ENCODE assay signal across 19 cellular contexts in the genomic region with DNA sequence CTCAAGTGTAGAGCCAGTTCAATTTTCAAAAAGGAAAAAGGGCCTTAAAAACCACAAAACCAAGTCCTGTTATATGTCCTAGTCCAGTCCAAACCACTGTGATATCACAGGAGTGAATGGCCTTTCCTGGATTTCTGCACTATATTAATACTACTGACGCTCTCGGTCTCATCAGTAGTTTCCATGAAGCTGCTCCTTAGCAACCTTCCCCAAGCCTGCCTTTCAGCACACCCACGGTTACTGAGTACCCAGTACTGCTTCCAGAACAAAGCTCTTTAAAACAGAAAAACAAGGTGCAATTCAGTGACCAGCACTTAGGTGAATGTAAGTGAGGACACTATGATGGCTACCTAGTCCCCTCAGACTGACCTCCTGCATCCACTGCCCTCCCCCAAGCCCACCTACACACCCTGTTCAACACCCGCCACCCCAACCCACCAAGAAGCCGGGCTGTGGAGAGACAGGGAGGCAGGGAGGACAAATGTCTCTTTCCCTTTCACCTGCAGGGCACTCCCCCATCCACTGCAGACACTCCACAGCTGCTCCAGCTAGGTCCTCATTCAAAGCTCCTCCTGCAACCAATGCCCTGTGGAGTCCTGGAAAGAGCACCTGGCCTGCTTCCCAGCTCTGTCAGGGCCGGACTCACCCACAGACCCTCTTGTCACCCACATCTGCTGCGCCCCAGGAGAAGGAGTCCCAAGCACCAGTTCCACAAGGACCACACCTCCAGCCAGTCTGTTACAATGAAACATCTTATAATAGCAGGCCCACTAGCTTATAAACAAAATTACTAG. TPM values are rescaled to one million over a fixed set of nuclear protein-coding genes. Genes with fewer than 3 reads are reported as not detected.
DNase-seq lines count a peak whose midpoint lies in the region; ATAC-seq and TF ChIP-seq lines count a peak whose summit lies in the region.
"Had no signal": no experiment of that assay in that cellular context is flagged by ENCODE, and none has a peak within 500 bp of the region (broad histone marks: within the 10 kb centered on the region; RNA-seq: fewer than 3 reads in every experiment).

No MANE protein-coding gene starts in this region.

- no peak for TF ChIP-seq CTCF in CD8-positive, alpha-beta T cell (IDR thresholded peaks at IDR 0.05)
- no peak for TF ChIP-seq CTCF in HL-60 (IDR thresholded peaks at IDR 0.05; ENCODE audit: insufficient read depth, low read length)

- intact Hi-C loops in CD8-positive, alpha-beta T cell (cut with DNase I, micrococcal nuclease): no loop called here

- H3K4me3 Mint-ChIP-seq in CD8-positive, alpha-beta T cell: no peak overlapping the region
- H3K4me3 Mint-ChIP-seq in T-helper 17 cell (no peak overlapping the region), naive B cell (peak overlapping the region in 1 of 8 donors; percentile 44)
- H3K4me3 Mint-ChIP-seq: activated CD4-positive, alpha-beta T cell treated with anti-CD3 and anti-CD28 coated beads for 36 hours; activated T-cell treated with anti-CD3 and anti-CD28 coated beads, Interleukin-2, amount 50 U/mL, for 72 hours had no signal

- H3K9me3 Mint-ChIP-seq in CD8-positive, alpha-beta T cell: no peaks in the 10 kb centered on the region
- no peaks in the 10 kb centered on the region for H3K9me3 Mint-ChIP-seq in naive B cell
- H3K9me3 Mint-ChIP-seq: activated T-cell treated with anti-CD3 and anti-CD28 coated beads, Interleukin-2, amount 50 U/mL, for 72 hours had no signal

- H3K27me3 ChIP-seq in CD8-positive, alpha-beta T cell (ENCODE audit: insufficient read depth, low read length): no peaks in the 10 kb centered on the region
- no peaks in the 10 kb centered on the region for H3K27me3 ChIP-seq in HL-60 (ENCODE audit: insufficient read depth, poor library complexity, severe bottlenecking)
- H3K27me3 ChIP-seq: colonic mucosa, heart right ventricle had no signal

- H3K27me3 Mint-ChIP-seq in CD8-positive, alpha-beta T cell (ENCODE audit: low read depth): no peaks in the 10 kb centered on the region
- H3K27me3 Mint-ChIP-seq in T-helper 17 cell (no peaks in the 10 kb centered on the region), naive B cell (no peaks in the 10 kb centered on the region)
- H3K27me3 Mint-ChIP-seq: activated CD4-positive, alpha-beta T cell treated with anti-CD3 and anti-CD28 coated beads for 36 hours had no signal

- ATAC-seq in CD8-positive, alpha-beta T cell: no peak
- ATAC-seq in T-helper 17 cell: no peak
- ATAC-seq in naive B cell (ENCODE audit: low read depth in 2 of 2): no peak
- ATAC-seq in HG03432 (IDR thresholded peaks at IDR 0.05; ENCODE audit: unreplicated experiment): no peak
- ATAC-seq: activated CD4-positive, alpha-beta T cell treated with anti-CD3 and anti-CD28 coated beads for 36 hours; activated T-cell treated with anti-CD3 and anti-CD28 coated beads, Interleukin-2, amount 50 U/mL, for 72 hours; PC-3 had no signal

- H3K27ac ChIP-seq in CD8-positive, alpha-beta T cell (ENCODE audit: low read depth, low read length): no peak overlapping the region
- peak overlapping the region; percentile 98 for H3K27ac ChIP-seq in HL-60 (replicated peaks)
- H3K27ac ChIP-seq: colonic mucosa had no signal

- peaks cover 72% of the 10 kb centered on the region for H3K4me1 Mint-ChIP-seq in CD8-positive, alpha-beta T cell (ENCODE audit: low read depth)
- H3K4me1 Mint-ChIP-seq in T-helper 17 cell (peaks cover 35% of the 10 kb centered on the region), naive B cell (peaks cover 31 to 45% (median 40%) of the 10 kb centered on the region in 3 donors)

- POLR2A ChIA-PET in CD8-positive, alpha-beta T cell (lab: Charles Lee): no interaction called here

- no peak overlapping the region for H3K4me3 ChIP-seq in CD8-positive, alpha-beta T cell (ENCODE audit: low read depth, low read length)
- no peak overlapping the region for H3K4me3 ChIP-seq in HL-60 (replicated peaks; ENCODE audit: insufficient read depth, low read length)
- H3K4me3 ChIP-seq: colonic mucosa, heart right ventricle had no signal

- CTCF ChIA-PET in CD8-positive, alpha-beta T cell (lab: Charles Lee): interaction anchor here (0.7 kb wide), 1 partner anchor 262 kb away, joined by 3 read pairs; no protein-coding TSS in a partner anchor

- H3K36me3 ChIP-seq in CD8-positive, alpha-beta T cell (ENCODE audit: insufficient read depth, low read length): peaks cover 8% of the 10 kb centered on the region
- H3K36me3 ChIP-seq: colonic mucosa had no signal

- H3K9me3 ChIP-seq in CD8-positive, alpha-beta T cell (ENCODE audit: low read length): no peaks in the 10 kb centered on the region
- H3K9me3 ChIP-seq in T-helper 17 cell (ENCODE audit: control insufficient read depth, low read length, poor library complexity, severe bottlenecking): no peaks in the 10 kb centered on the region
- H3K9me3 ChIP-seq: colonic mucosa, heart right ventricle had no signal

- DNase-seq in CD8-positive, alpha-beta T cell: no peak
- DNase-seq in HL-60 (ENCODE audit: low read depth in 1 of 2, low spot score in 1 of 2) (no peak), T-helper 17 cell (no peak), naive B cell (no peak), mesenteric fat pad (ENCODE audit: low spot score) (no peak), 8988T (no peak), SK-N-DZ (ENCODE audit: low spot score) (no peak)
- DNase-seq: activated CD4-positive, alpha-beta T cell treated with anti-CD3 and anti-CD28 coated beads for 36 hours; activated T-cell treated with anti-CD3 and anti-CD28 coated beads, Interleukin-2, amount 50 U/mL, for 72 hours; amygdala; C1 segment of cervical spinal cord; colonic mucosa; heart right ventricle; Kasumi-1; NCI-H2171; PC-3; stimulated activated CD4-positive, alpha-beta T cell treated with anti-CD3 and anti-CD28 coated beads, Interleukin-2, amount 100 ng/mL, for 24 hours; T-helper 1 cell had no signal

- H3K36me3 Mint-ChIP-seq in CD8-positive, alpha-beta T cell: peaks cover 44% of the 10 kb centered on the region
- H3K36me3 Mint-ChIP-seq in T-helper 17 cell (ENCODE audit: low read depth) (peaks cover 2% of the 10 kb centered on the region), naive B cell (peaks cover 0 to 5% of the 10 kb centered on the region in 2 donors)

- H3K4me1 ChIP-seq in CD8-positive, alpha-beta T cell (ENCODE audit: insufficient read depth, low read length): peaks cover 11% of the 10 kb centered on the region

- H3K27ac Mint-ChIP-seq in CD8-positive, alpha-beta T cell: peak overlapping the region; percentile 16
- H3K27ac Mint-ChIP-seq in T-helper 17 cell (peak overlapping the region; percentile 70), naive B cell (peak overlapping the region in 5 of 6 donors; percentile 20 to 88 (median 49))
- H3K27ac Mint-ChIP-seq: activated CD4-positive, alpha-beta T cell treated with anti-CD3 and anti-CD28 coated beads for 36 hours; activated T-cell treated with anti-CD3 and anti-CD28 coated beads, Interleukin-2, amount 50 U/mL, for 72 hours had no signal

RNA-seq across cellular contexts. Expression of gene PSMB7, which starts 25.9 kb away (rescaled TPM):
- 10 to 100 TPM; 71.0 to 71.5 TPM for total RNA-seq in CD8-positive, alpha-beta T cell
- total RNA-seq in T-helper 17 cell (10 to 100 TPM; 70.7 to 77.5 TPM), mesenteric fat pad (114 TPM)
- polyA plus RNA-seq in naive B cell (ENCODE audit: low read depth in 6 of 6): 100 to 1,000 TPM; 161 to 213 (median 179) TPM
- 388 and 390 TPM in 2 replicates for polyA plus RNA-seq in SK-N-DZ (2014; cell fraction: cytosol; rRNA removed)
- 169 and 238 TPM in 2 replicates for polyA plus RNA-seq in SK-N-DZ (2014; cell fraction: nucleus; rRNA removed)

Comparison
In these comparisons a context has a peak if more than half of its experiments do, and no peak if none do; other contexts are left out.
1. H3K27ac Mint-ChIP-seq: peak in every context shown above with its lines; median percentile 70 in T-helper 17 cell; 49 in naive B cell; 16 in CD8-positive, alpha-beta T cell.